13 cellular contexts compared by ENCODE assay signal in genomic region chr15:60575995-60576394, GRCh38.
DNase-seq lines count a peak whose midpoint lies in the region; ATAC-seq and TF ChIP-seq lines count a peak whose summit lies in the region.
"Had no signal": no experiment of that assay in that cellular context is flagged by ENCODE, and none has a peak within 500 bp of the region (broad histone marks: within the 10 kb centered on the region; RNA-seq: fewer than 3 reads in every experiment).

No MANE protein-coding gene starts in this region.

- CTCF ChIA-PET in activated B cell treated with CpG ODN at 0.5 μM for 24 hours (lab: Charles Lee), result interaction anchor here (0.8 to 3.7 kb wide), 2 partner anchors 9 to 17 kb away, joined by 3 to 21 read pairs; no protein-coding TSS in a partner anchor

- no peaks in the 10 kb centered on the region for H3K27me3 ChIP-seq in right cardiac atrium (ENCODE audit: control insufficient read depth, insufficient read depth)
- H3K27me3 ChIP-seq: foreskin keratinocyte had no signal

- peak overlapping the region; percentile 50 for H3K4me3 Mint-ChIP-seq in activated naive CD4-positive, alpha-beta T cell treated with anti-CD3 and anti-CD28 coated beads, Interleukin-2, amount 50 U/mL, for 24 hours
- no peak overlapping the region for H3K4me3 Mint-ChIP-seq in activated B cell treated with CpG ODN at 0.5 μM for 24 hours

- 65% methylated on average over 3 of the region's 3 CpGs for WGBS in right cardiac atrium

- H3K27me3 Mint-ChIP-seq in activated naive CD4-positive, alpha-beta T cell treated with anti-CD3 and anti-CD28 coated beads, Interleukin-2, amount 50 U/mL, for 24 hours, result no peaks in the 10 kb centered on the region
- no peaks in the 10 kb centered on the region for H3K27me3 Mint-ChIP-seq in activated B cell treated with CpG ODN at 0.5 μM for 24 hours

- no peak for DNase-seq in activated naive CD4-positive, alpha-beta T cell treated with Interleukin-2 at 50 U/mL for 16 hours
- DNase-seq in activated B cell treated with CpG ODN at 0.5 μM for 24 hours, result no peak
- DNase-seq in right cardiac atrium, result peak in 1 of 3 donors; percentile 41
- peak; percentile 52 for DNase-seq in stromal cell of bone marrow (ENCODE audit: low read depth)
- no peak for DNase-seq in sciatic nerve (ENCODE audit: low spot score)
- no peak for DNase-seq in NCI-H446 treated with DMSO at 0.1 percent for 48 hours (lab: John Stamatoyannopoulos, UW)
- DNase-seq in germinal center (ENCODE audit: low spot score), result no peak
- DNase-seq: activated CD8-positive, alpha-beta memory T cell treated with anti-CD3 and anti-CD28 coated beads for 24 hours; cerebellar nuclear complex; foreskin keratinocyte; NCI-H2171 treated with DMSO at 0.1 percent for 48 hours had no signal

- no peaks in the 10 kb centered on the region for H3K9me3 Mint-ChIP-seq in activated naive CD4-positive, alpha-beta T cell treated with anti-CD3 and anti-CD28 coated beads, Interleukin-2, amount 50 U/mL, for 24 hours
- H3K9me3 Mint-ChIP-seq in activated B cell treated with CpG ODN at 0.5 μM for 24 hours, result no peaks in the 10 kb centered on the region

- ATAC-seq in activated B cell treated with CpG ODN at 0.5 μM for 24 hours (ENCODE audit: low read depth) (no peak), right cardiac atrium (peak; percentile 37 to 40), sciatic nerve (no peak)
- ATAC-seq: foreskin keratinocyte had no signal

- H3K4me1 Mint-ChIP-seq in activated naive CD4-positive, alpha-beta T cell treated with anti-CD3 and anti-CD28 coated beads, Interleukin-2, amount 50 U/mL, for 24 hours, result peaks cover 94% of the 10 kb centered on the region
- H3K4me1 Mint-ChIP-seq in activated B cell treated with CpG ODN at 0.5 μM for 24 hours, result peaks cover 46% of the 10 kb centered on the region

- TF ChIP-seq CTCF in activated B cell treated with CpG ODN at 0.5 μM for 24 hours (IDR thresholded peaks at IDR 0.05), result no peak

- POLR2A ChIA-PET in activated B cell treated with CpG ODN at 0.5 μM for 24 hours (lab: Charles Lee), result no interaction called here

- no peaks in the 10 kb centered on the region for H3K9me3 ChIP-seq in right cardiac atrium (ENCODE audit: control insufficient read depth, low read length)

- H3K27ac Mint-ChIP-seq in activated naive CD4-positive, alpha-beta T cell treated with anti-CD3 and anti-CD28 coated beads, Interleukin-2, amount 50 U/mL, for 24 hours, result peak overlapping the region; percentile 80
- H3K27ac Mint-ChIP-seq in activated B cell treated with CpG ODN at 0.5 μM for 24 hours, result peak overlapping the region; percentile 14

- H3K4me3 ChIP-seq in right cardiac atrium (ENCODE audit: low read length), result no peak overlapping the region
- H3K4me3 ChIP-seq: skin epidermis had no signal

- intact Hi-C loops in activated B cell treated with CpG ODN at 0.5 μM for 24 hours (cut with micrococcal nuclease), result no loop called here
- intact Hi-C loops in right cardiac atrium (cut with DNase I), result no loop called here
- intact Hi-C loops in sciatic nerve (cut with DNase I), result no loop called here

- H3K4me1 ChIP-seq in right cardiac atrium (ENCODE audit: control insufficient read depth, insufficient read depth, low read length), result peaks cover 14% of the 10 kb centered on the region
- H3K4me1 ChIP-seq: foreskin keratinocyte had no signal

- no peak overlapping the region for H3K27ac ChIP-seq in right cardiac atrium (ENCODE audit: low read length)
- H3K27ac ChIP-seq: foreskin keratinocyte had no signal

- peaks cover 5% of the 10 kb centered on the region for H3K36me3 Mint-ChIP-seq in activated naive CD4-positive, alpha-beta T cell treated with anti-CD3 and anti-CD28 coated beads, Interleukin-2, amount 50 U/mL, for 24 hours
- H3K36me3 Mint-ChIP-seq in activated B cell treated with CpG ODN at 0.5 μM for 24 hours (ENCODE audit: low read depth), result no peaks in the 10 kb centered on the region

Comparison
In these comparisons a context has a peak if more than half of its experiments do, and no peak if none do; other contexts are left out.
1. ATAC-seq: peak in right cardiac atrium (2 of 2); none in activated B cell treated with CpG ODN at 0.5 μM for 24 hours (single experiment) and sciatic nerve (single experiment).